In the genomic region with DNA sequence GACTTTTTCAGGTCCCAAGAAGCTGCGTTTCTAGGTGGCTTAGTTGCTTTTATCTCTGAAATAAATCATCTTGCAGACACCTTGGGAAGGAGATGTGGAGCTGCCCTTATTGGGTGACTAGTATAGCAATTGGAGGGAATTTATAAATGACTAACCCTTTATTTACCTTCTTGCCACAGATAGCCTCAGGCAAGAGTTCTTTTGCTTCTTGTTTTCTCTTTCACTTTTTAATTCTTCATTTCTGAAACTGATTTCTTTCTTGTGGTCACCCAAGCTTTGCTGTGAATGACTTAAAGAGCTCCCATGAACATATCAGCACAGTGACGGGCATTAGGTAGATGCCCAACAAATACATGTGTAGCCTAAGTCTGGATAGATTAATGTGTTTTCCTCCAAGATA, we compare ENCODE assay signal across 13 cellular contexts. TPM values are rescaled to one million over a fixed set of nuclear protein-coding genes. Genes with fewer than 3 reads are reported as not detected.
DNase-seq lines count a peak whose midpoint lies in the region; ATAC-seq, FAIRE-seq and TF ChIP-seq lines count a peak whose summit lies in the region.
"Had no signal": no experiment of that assay in that cellular context is flagged by ENCODE, and none has a peak within 500 bp of the region (broad histone marks: within the 10 kb centered on the region; RNA-seq: fewer than 3 reads in every experiment).

No MANE protein-coding gene starts in this region.

- no peak for FAIRE-seq in RCC 7860 (lab: Jason Lieb, UNC)
- FAIRE-seq: endometrium had no signal

- H3K4me3 Mint-ChIP-seq in mesothelial cell of epicardium, result no peak overlapping the region

- H3K4me1 ChIP-seq in uterus, result peaks cover 0 to 4% of the 10 kb centered on the region in 2 donors
- H3K4me1 ChIP-seq: BLaER1 treated with 17β-estradiol and CSF1 and Interleukin-3, amounts not matched to agents 10 nM and 100 nM had no signal

- no peak overlapping the region for H3K4me3 ChIP-seq in uterus
- H3K4me3 ChIP-seq: BLaER1 treated with 17β-estradiol and CSF1 and Interleukin-3, amounts not matched to agents 10 nM and 100 nM; mucosa of descending colon had no signal

- DNase-seq in ELR (ENCODE audit: low read depth) (peak; percentile 70), RCC 7860 (ENCODE audit: low spot score) (peak; percentile 26), uterus (no peak), NCI-H2029 treated with DMSO at 0.1 percent for 48 hours (lab: John Stamatoyannopoulos, UW) (no peak), mesothelial cell of epicardium (ENCODE audit: low spot score in 2 of 2, unreplicated experiment in 2 of 2) (no peak), NOMO-1 treated with DMSO at 0.1 percent for 48 hours (lab: John Stamatoyannopoulos, UW; ENCODE audit: unreplicated experiment) (no peak)
- DNase-seq: activated CD8-positive, alpha-beta memory T cell treated with anti-CD3 and anti-CD28 coated beads, Interleukin-2, amount 50 U/mL, for 48 hours had no signal

- intact Hi-C loops in uterus (cut with DNase I; ENCODE audit: low total_unique reads), result no loop called here

- ATAC-seq in GM19438 (IDR thresholded peaks at IDR 0.05; ENCODE audit: low read depth, unreplicated experiment), result peak; percentile 76
- ATAC-seq in HG03039 (IDR thresholded peaks at IDR 0.05; ENCODE audit: unreplicated experiment), result peak; percentile 87

- H3K27ac Mint-ChIP-seq in mesothelial cell of epicardium, result no peak overlapping the region

- H3K27me3 ChIP-seq in uterus, result no peaks in the 10 kb centered on the region
- H3K27me3 ChIP-seq: BLaER1 treated with 17β-estradiol and CSF1 and Interleukin-3, amounts not matched to agents 10 nM and 100 nM had no signal

- TF ChIP-seq POLR2A in uterus (IDR thresholded peaks at IDR 0.05), result no peak

- no peaks in the 10 kb centered on the region for H3K27me3 Mint-ChIP-seq in mesothelial cell of epicardium (ENCODE audit: low read depth)

- no peaks in the 10 kb centered on the region for H3K36me3 Mint-ChIP-seq in mesothelial cell of epicardium

- no peak for TF ChIP-seq CTCF in uterus (IDR thresholded peaks at IDR 0.05)
- no peak for TF ChIP-seq CTCF in mesothelial cell of epicardium (IDR thresholded peaks at IDR 0.05; ENCODE audit: unreplicated experiment)

- no peak overlapping the region for H3K27ac ChIP-seq in uterus
- H3K27ac ChIP-seq: BLaER1 treated with 17β-estradiol and CSF1 and Interleukin-3, amounts not matched to agents 10 nM and 100 nM; HL-60 had no signal

- H3K9me3 ChIP-seq in uterus, result no peaks in the 10 kb centered on the region
- H3K9me3 ChIP-seq: BLaER1 treated with 17β-estradiol and CSF1 and Interleukin-3, amounts not matched to agents 10 nM and 100 nM; mucosa of descending colon had no signal

- H3K4me1 Mint-ChIP-seq in mesothelial cell of epicardium, result peaks cover 24% of the 10 kb centered on the region

- no peaks in the 10 kb centered on the region for H3K9me3 Mint-ChIP-seq in mesothelial cell of epicardium

- no peaks in the 10 kb centered on the region for H3K36me3 ChIP-seq in uterus
- H3K36me3 ChIP-seq: BLaER1 treated with 17β-estradiol and CSF1 and Interleukin-3, amounts not matched to agents 10 nM and 100 nM had no signal

RNA-seq across cellular contexts. Expression of a gene that starts 3.0 kb away (rescaled TPM):
- total RNA-seq in uterus (under 1 TPM in 1 of 4 donors, not detected in 3; 0.24 TPM), mesothelial cell of epicardium (1.1 to 1.3 TPM (median 1.2 TPM) in 3 replicates)

Comparison
In these comparisons a context has a peak if more than half of its experiments do, and no peak if none do; other contexts are left out.
1. DNase-seq: peak in ELR (single experiment) and RCC 7860 (single experiment); none in uterus (0 of 2), NCI-H2029 treated with DMSO at 0.1 percent for 48 hours (single experiment), mesothelial cell of epicardium (0 of 2) and NOMO-1 treated with DMSO at 0.1 percent for 48 hours (single experiment).